Comparison of ENCODE assay signal across 12 cellular contexts in the genomic region with DNA sequence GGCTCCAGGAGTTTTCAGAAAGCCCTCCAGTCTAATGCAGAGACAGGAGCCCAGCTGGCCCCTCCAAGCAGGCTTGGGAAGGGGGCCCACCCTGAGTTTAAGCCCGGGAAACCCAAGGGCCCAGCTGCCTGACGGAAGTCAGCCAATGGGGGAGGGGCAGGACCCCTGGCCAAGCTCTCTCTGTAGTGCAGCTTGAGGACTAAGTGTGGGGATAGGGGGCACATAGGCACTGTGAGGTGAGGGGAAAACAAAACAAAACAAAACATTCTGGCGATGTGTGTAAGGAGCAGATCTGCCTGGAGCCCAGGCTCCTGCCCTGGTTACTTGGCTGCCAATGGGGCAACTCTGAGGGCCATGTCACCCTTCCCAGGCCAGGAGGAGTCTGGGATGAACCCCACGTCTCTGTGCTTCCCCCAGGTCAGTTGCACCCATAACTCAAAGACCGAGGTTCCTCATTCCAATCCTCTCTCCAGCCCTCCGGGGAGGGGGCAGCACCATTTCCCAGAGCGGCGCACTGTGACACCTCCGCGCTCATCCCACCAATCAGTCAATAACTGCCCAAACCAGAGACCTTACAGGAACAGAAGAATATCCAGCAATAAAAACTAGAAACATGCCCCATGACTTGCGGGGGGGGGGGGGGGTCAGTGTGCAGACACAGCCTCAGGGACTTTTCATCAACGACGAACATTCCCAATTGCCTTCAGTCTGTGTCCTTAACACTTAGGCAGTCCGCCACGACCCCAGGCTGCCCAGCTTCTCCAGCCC. TPM values are rescaled to one million over a fixed set of nuclear protein-coding genes. Genes with fewer than 3 reads are reported as not detected.
DNase-seq lines count a peak whose midpoint lies in the region; ATAC-seq and TF ChIP-seq lines count a peak whose summit lies in the region.
"Had no signal": no experiment of that assay in that cellular context is flagged by ENCODE, and none has a peak within 500 bp of the region (broad histone marks: within the 10 kb centered on the region; RNA-seq: fewer than 3 reads in every experiment).

No MANE protein-coding gene starts in this region.

- H3K9me3 ChIP-seq in HEK293 (ENCODE audit: control insufficient read depth, insufficient read depth, low read depth, low read length) (no peaks in the 10 kb centered on the region), lung (ENCODE audit: control insufficient read depth in 2 of 2, insufficient read depth in 1 of 2, low read length in 1 of 2) (peaks cover 0 to 6% of the 10 kb centered on the region in 2 donors), spleen (no peaks in the 10 kb centered on the region)

- POLR2A ChIA-PET in HEK293 (lab: Yijun Ruan, JAX) = no interaction called here

- no peak overlapping the region for H3K27ac ChIP-seq in HEK293 (ENCODE audit: extremely low read depth, low read depth, low read length)
- H3K27ac ChIP-seq in coronary artery = peak overlapping the region in 1 of 2 donors; percentile 55
- H3K27ac ChIP-seq in lung (ENCODE audit: low read depth in 1 of 2, low read length in 1 of 2) = peak overlapping the region in 1 of 2 donors; percentile 28
- peak overlapping the region in 6 of 8 donors; percentile 70 to 81 (median 76) for H3K27ac ChIP-seq in spleen

- no peak overlapping the region for H3K4me3 ChIP-seq in HEK293 (ENCODE audit: low read depth, low read length)
- peak overlapping the region; percentile 90 for H3K4me3 ChIP-seq in coronary artery
- peak overlapping the region; percentile 27 for H3K4me3 ChIP-seq in lung
- peak overlapping the region; percentile 39 to 70 (median 50) for H3K4me3 ChIP-seq in spleen

- TF ChIP-seq CTCF in HEK293 (tag by site-specific recombination; IDR thresholded peaks at IDR 0.05) = no peak
- TF ChIP-seq CTCF in coronary artery (IDR thresholded peaks at IDR 0.05) = no peak
- no peak for TF ChIP-seq CTCF in lung (IDR thresholded peaks at IDR 0.05; ENCODE audit: control extremely low read depth, extremely low read depth)
- TF ChIP-seq CTCF in spleen (IDR thresholded peaks at IDR 0.05 in 8 of 11, conservative IDR thresholded peaks at IDR 0.05 in 3 of 11) = no peak

- WGBS in lung, 2 donors = 24 to 47% methylated on average over 15 of the region's 15 CpGs
- 31 to 48% (median 38%) methylated on average over 11 to 15 of the region's 15 CpGs for WGBS in spleen, 5 donors

- CTCF ChIA-PET in HEK293 (lab: Yijun Ruan, JAX) = interaction anchor here (0.6 to 1.5 kb wide), 3 partner anchors 76 to 711 kb away, joined by 3 to 4 read pairs (median 3); no protein-coding TSS in a partner anchor

- DNase-seq in coronary artery (ENCODE audit: low spot score) = peak; percentile 70
- no peak for DNase-seq in lung (ENCODE audit: low spot score)
- peak; percentile 62 for DNase-seq in spleen
- no peak for DNase-seq in cerebellum (ENCODE audit: low spot score)
- DNase-seq in NCI-H2029 (lab: John Stamatoyannopoulos, UW) = no peak
- DNase-seq: activated B cell treated with CpG ODN at 0.5 μM for 24 hours, naive B cell had no signal

- no peak for TF ChIP-seq POLR2A in spleen (IDR thresholded peaks at IDR 0.05)

- intact Hi-C loops in spleen (cut with DNase I; ENCODE audit: low total_unique reads) = no loop called here

- H3K4me1 ChIP-seq in HEK293 (ENCODE audit: control insufficient read depth, insufficient read depth, low read length) = peaks cover 4% of the 10 kb centered on the region; the same call in 1 of the 2 replicates
- peaks cover 0 to 13% of the 10 kb centered on the region in 2 donors for H3K4me1 ChIP-seq in lung (ENCODE audit: control insufficient read depth in 2 of 2, insufficient read depth in 2 of 2, low read length in 2 of 2)
- H3K4me1 ChIP-seq in spleen = peaks cover 0 to 46% (median 26%) of the 10 kb centered on the region in 6 donors

- H3K27me3 ChIP-seq in lung (ENCODE audit: control insufficient read depth, insufficient read depth) = peaks cover 13% of the 10 kb centered on the region
- peaks cover 0 to 69% (median 36%) of the 10 kb centered on the region in 7 donors for H3K27me3 ChIP-seq in spleen (replicated peaks in 1 of 7)

- no peak for ATAC-seq in lung (ENCODE audit: insufficient read depth, low FRiP score)
- no peak for ATAC-seq in GM19035 (IDR thresholded peaks at IDR 0.05; ENCODE audit: unreplicated experiment)
- no peak for ATAC-seq in HG03469 (IDR thresholded peaks at IDR 0.05; ENCODE audit: unreplicated experiment)
- ATAC-seq: activated naive CD4-positive, alpha-beta T cell treated with anti-CD3 and anti-CD28 coated beads, Interleukin-2, amount 50 U/mL, for 72 hours had no signal

- H3K36me3 ChIP-seq in HEK293 (ENCODE audit: control insufficient read depth in 2 of 2, insufficient read depth in 1 of 2, low read length in 2 of 2) = no peaks in the 10 kb centered on the region
- H3K36me3 ChIP-seq in lung (ENCODE audit: control insufficient read depth in 2 of 2, insufficient read depth in 2 of 2, low read length in 2 of 2) = no peaks in the 10 kb centered on the region
- H3K36me3 ChIP-seq in spleen = peaks cover 0 to 13% (median 0%) of the 10 kb centered on the region in 6 donors

TF ChIP-seq in HEK293, 187 proteins besides CTCF, POLR2A, EP300 and RAD21:
- TF ChIP-seq SCRT2 (tag by site-specific recombination; IDR thresholded peaks at IDR 0.05) = peak; percentile 9
- no peak for TF ChIP-seq ZFP3 (tag by site-specific recombination; IDR thresholded peaks at IDR 0.05; ENCODE audit: low read depth)
TF ChIP-seq in HEK293: peak in this region for 1.

RNA-seq across cellular contexts. Expression of a gene that starts 1.7 kb away (rescaled TPM):
- total RNA-seq in lung (10 to 100 TPM; 72.1 to 91.4 TPM), spleen (100 to 1,000 TPM; 262 to 549 (median 387) TPM), cerebellum (90.7 TPM)
- polyA plus RNA-seq in lung (10 to 100 TPM; 23.7 to 31.5 TPM), spleen (10 to 100 TPM; 22.7 to 64.5 (median 44.7) TPM)
- total RNA-seq: activated B cell treated with CpG ODN at 0.5 μM for 24 hours, OCI-LY7 had no signal

Comparison
In these comparisons a context has a peak if more than half of its experiments do, and no peak if none do; other contexts are left out.
1. DNase-seq: peak in coronary artery (single experiment) and spleen (single experiment); none in lung (single experiment), cerebellum (single experiment) and NCI-H2029 (single experiment).